ENCODE assay signal across 12 cellular contexts in the genomic region with DNA sequence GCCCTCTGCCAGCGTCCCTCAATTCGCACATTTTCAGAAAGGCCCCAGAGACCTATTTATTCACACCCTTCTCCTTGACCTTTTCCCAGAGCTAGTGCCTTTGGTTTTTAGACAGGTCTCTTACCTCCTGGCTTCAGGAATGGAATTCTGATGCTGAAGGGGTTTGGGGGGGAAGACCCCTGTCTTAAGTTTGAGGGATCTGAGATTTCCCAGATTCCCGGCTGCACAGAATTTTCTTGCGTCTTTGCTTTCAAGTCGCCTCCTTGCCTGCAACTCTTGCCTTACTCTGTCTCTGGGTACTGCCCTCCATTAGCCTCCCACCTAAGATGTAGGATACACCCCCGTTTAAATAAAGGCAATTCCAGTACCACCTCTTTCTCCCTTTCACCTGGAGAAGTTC. TPM values are rescaled to one million over a fixed set of nuclear protein-coding genes. Genes with fewer than 3 reads are reported as not detected.
A peak's percentile ranks its signal among the peaks of the same experiment; 100 is the strongest.
DNase-seq lines count a peak whose midpoint lies in the region; ATAC-seq and TF ChIP-seq lines count a peak whose summit lies in the region.
"Had no signal": no experiment of that assay in that cellular context is flagged by ENCODE, and none has a peak within 500 bp of the region (broad histone marks: within the 10 kb centered on the region; RNA-seq: fewer than 3 reads in every experiment).

No MANE protein-coding gene starts in this region.

- H3K9me3 Mint-ChIP-seq in CD4-positive, CD25-positive, alpha-beta regulatory T cell = peaks cover 0 to 6% (median 1%) of the 10 kb centered on the region in 7 donors
- H3K9me3 Mint-ChIP-seq in nephron = peaks cover 3% of the 10 kb centered on the region

- peaks cover 25% of the 10 kb centered on the region for H3K36me3 Mint-ChIP-seq in CD4-positive, CD25-positive, alpha-beta regulatory T cell
- peaks cover 21% of the 10 kb centered on the region for H3K36me3 Mint-ChIP-seq in nephron (ENCODE audit: low read depth)

- H3K27ac ChIP-seq in CD4-positive, CD25-positive, alpha-beta regulatory T cell (ENCODE audit: insufficient read depth, low read length, poor library complexity, severe bottlenecking) = peak overlapping the region; percentile 90
- H3K27ac ChIP-seq in ectodermal cell (ENCODE audit: insufficient read depth, low read depth, low read length, poor library complexity, severe bottlenecking) = no peak overlapping the region
- H3K27ac ChIP-seq: pancreas had no signal

- H3K27me3 Mint-ChIP-seq in CD4-positive, CD25-positive, alpha-beta regulatory T cell = peaks cover 30% of the 10 kb centered on the region
- peaks cover 99% of the 10 kb centered on the region for H3K27me3 Mint-ChIP-seq in nephron (ENCODE audit: low read depth)

- no peak for ATAC-seq in CD4-positive, CD25-positive, alpha-beta regulatory T cell (ENCODE audit: low read depth in 2 of 2)
- ATAC-seq in HG03565 (IDR thresholded peaks at IDR 0.05; ENCODE audit: unreplicated experiment) (no peak), GM19397 (IDR thresholded peaks at IDR 0.05; ENCODE audit: unreplicated experiment) (no peak)
- ATAC-seq: pancreas had no signal

- peak overlapping the region; percentile 87 to 98 (median 98) for H3K27ac Mint-ChIP-seq in CD4-positive, CD25-positive, alpha-beta regulatory T cell
- H3K27ac Mint-ChIP-seq in nephron = peak overlapping the region in 2 of 3 experiments; percentile 11 to 84

- H3K4me3 ChIP-seq in CD4-positive, CD25-positive, alpha-beta regulatory T cell (ENCODE audit: low read depth, low read length) = peak overlapping the region; percentile 86
- H3K4me3 ChIP-seq in Jurkat, Clone E6-1 (ENCODE audit: low read length) = peak overlapping the region; percentile 80
- peak overlapping the region; percentile 30 for H3K4me3 ChIP-seq in ectodermal cell (ENCODE audit: insufficient read depth, low read depth, low read length)

- no peaks in the 10 kb centered on the region for H3K9me3 ChIP-seq in CD4-positive, CD25-positive, alpha-beta regulatory T cell (ENCODE audit: control insufficient read depth in 2 of 2, low read length in 2 of 2)
- no peaks in the 10 kb centered on the region for H3K9me3 ChIP-seq in ectodermal cell (ENCODE audit: control insufficient read depth, low read length)
- H3K9me3 ChIP-seq: pancreas had no signal

- no peak for TF ChIP-seq CTCF in nephron (IDR thresholded peaks at IDR 0.05; ENCODE audit: unreplicated experiment in 3 of 3)
- TF ChIP-seq CTCF in GM13976 (IDR thresholded peaks at IDR 0.05; ENCODE audit: borderline replicate concordance, control extremely low read depth, extremely low read depth, insufficient read depth, missing control alignments) = no peak

- no peak for DNase-seq in CD4-positive, CD25-positive, alpha-beta regulatory T cell
- no peak for DNase-seq in Jurkat, Clone E6-1 (ENCODE audit: low read depth, low spot score)
- DNase-seq in GM13976 (ENCODE audit: low spot score) (no peak), NCI-H187 treated with DMSO at 0.1 percent for 48 hours (lab: John Stamatoyannopoulos, UW) (no peak)
- DNase-seq: activated gamma-delta T cell, DMS79, NCI-H1417, pancreas had no signal

- WGBS in ectodermal cell, 2 experiments = 2 to 6% methylated on average over 6 of the region's 6 CpGs

- H3K4me1 Mint-ChIP-seq in CD4-positive, CD25-positive, alpha-beta regulatory T cell = peaks cover 10 to 61% (median 41%) of the 10 kb centered on the region in 4 donors
- H3K4me1 Mint-ChIP-seq in nephron = peaks cover 51% of the 10 kb centered on the region

- H3K4me1 ChIP-seq in CD4-positive, CD25-positive, alpha-beta regulatory T cell (ENCODE audit: control insufficient read depth, insufficient read depth, low read length, poor library complexity, severe bottlenecking) = peaks cover 66% of the 10 kb centered on the region
- H3K4me1 ChIP-seq in ectodermal cell (ENCODE audit: control insufficient read depth, insufficient read depth, low read length) = peaks cover 38% of the 10 kb centered on the region

- no peaks in the 10 kb centered on the region for H3K27me3 ChIP-seq in CD4-positive, CD25-positive, alpha-beta regulatory T cell (ENCODE audit: control insufficient read depth, insufficient read depth, low read length)
- peaks cover 100% of the 10 kb centered on the region for H3K27me3 ChIP-seq in ectodermal cell (ENCODE audit: control insufficient read depth, insufficient read depth, low read length, poor library complexity, severe bottlenecking)

- H3K4me3 Mint-ChIP-seq in CD4-positive, CD25-positive, alpha-beta regulatory T cell = peak overlapping the region; percentile 91 to 100 (median 98)
- peak overlapping the region; percentile 81 to 86 (median 85) for H3K4me3 Mint-ChIP-seq in nephron

- peaks cover 13% of the 10 kb centered on the region for H3K36me3 ChIP-seq in CD4-positive, CD25-positive, alpha-beta regulatory T cell (ENCODE audit: control insufficient read depth, insufficient read depth, low read length)
- no peaks in the 10 kb centered on the region for H3K36me3 ChIP-seq in ectodermal cell (ENCODE audit: control insufficient read depth, insufficient read depth, low read length)
- H3K36me3 ChIP-seq: pancreas had no signal

- in situ Hi-C loops in GM13976 (cut with MboI; ENCODE audit: low sequenced_read_pairs, unreplicated experiment) = loop anchor here (10.0 kb wide), 1 partner anchor 1148 kb away; no protein-coding TSS in a partner anchor

RNA-seq across cellular contexts. Expression of gene GATA3, which starts 1.9 kb away (rescaled TPM):
- total RNA-seq in CD4-positive, CD25-positive, alpha-beta regulatory T cell = 182 TPM
- 10 to 100 TPM; 32.9 to 49.7 (median 42.5) TPM for polyA plus RNA-seq in CD4-positive, CD25-positive, alpha-beta regulatory T cell
- polyA plus RNA-seq in Jurkat, Clone E6-1 (2012; ENCODE audit: insufficient read depth, insufficient read length) = 30.5 TPM
- 1.8 TPM for polyA plus RNA-seq in ectodermal cell (2013, experiment 1 of 4)
- polyA plus RNA-seq in ectodermal cell (2013, experiment 2 of 4) = 1.3 TPM
- polyA plus RNA-seq in ectodermal cell (2013, experiment 3 of 4) = 1.8 TPM
- 1.3 TPM for polyA plus RNA-seq in ectodermal cell (2013, experiment 4 of 4)

Comparison
In these comparisons a context has a peak if more than half of its experiments do, and no peak if none do; other contexts are left out.
1. H3K4me3 ChIP-seq: peak in every context shown above with its lines; median percentile 86 in CD4-positive, CD25-positive, alpha-beta regulatory T cell; 80 in Jurkat, Clone E6-1; 30 in ectodermal cell.